ENCODE assay signal across 9 cellular contexts in the genomic region with DNA sequence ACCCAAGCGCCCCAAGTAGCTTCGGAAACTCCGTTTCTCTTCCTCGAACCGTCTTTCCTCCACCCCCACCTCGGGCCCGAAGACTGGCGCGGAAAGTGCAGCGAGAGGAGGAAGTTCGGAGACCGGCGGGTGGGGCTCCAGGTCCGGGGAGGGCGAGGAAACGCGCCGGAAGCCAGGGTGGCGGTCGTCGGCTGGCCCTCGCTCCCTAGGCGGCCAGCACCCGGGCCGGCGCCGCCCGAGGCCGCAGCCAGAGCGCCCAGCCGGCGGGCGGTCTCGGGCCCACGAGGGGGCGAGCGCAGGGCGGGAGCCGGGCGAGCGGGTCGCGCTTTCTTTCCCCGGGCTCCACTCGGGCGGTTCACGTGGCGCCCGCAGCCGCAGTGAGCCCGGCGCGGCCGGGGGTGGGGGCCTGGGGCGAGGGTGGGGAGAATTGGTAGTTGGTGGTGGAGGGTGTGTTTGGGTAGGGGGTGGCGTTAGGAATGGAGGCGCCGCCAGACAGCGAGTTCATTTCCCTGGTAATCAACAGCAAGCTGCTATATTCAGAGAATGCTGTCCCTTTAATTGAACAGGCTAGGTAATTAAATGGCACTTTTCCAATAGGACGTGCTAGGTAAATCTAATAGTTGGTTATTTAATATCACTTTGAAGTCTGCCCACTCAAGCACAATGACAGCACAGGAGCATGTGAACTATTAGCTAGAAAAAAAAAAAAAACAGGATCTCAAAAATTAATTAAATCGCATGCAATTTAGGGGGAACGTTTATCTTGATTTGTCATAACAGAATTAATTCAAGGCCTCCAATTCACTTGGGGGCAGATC. TPM values are rescaled to one million over a fixed set of nuclear protein-coding genes. Genes with fewer than 3 reads are reported as not detected.
DNase-seq lines count a peak whose midpoint lies in the region; ATAC-seq, FAIRE-seq and TF ChIP-seq lines count a peak whose summit lies in the region.
"Had no signal": no experiment of that assay in that cellular context is flagged by ENCODE, and none has a peak within 500 bp of the region (broad histone marks: within the 10 kb centered on the region; RNA-seq: fewer than 3 reads in every experiment).

No MANE protein-coding gene starts in this region.

- peak; percentile 45 for ATAC-seq in GM21390 (IDR thresholded peaks at IDR 0.05; ENCODE audit: unreplicated experiment)
- peak; percentile 43 to 69 (median 54) for ATAC-seq in pancreas
- ATAC-seq in aorta (ENCODE audit: low FRiP score), result peak; percentile 21

- H3K27ac Mint-ChIP-seq in activated naive CD8-positive, alpha-beta T cell treated with anti-CD3 and anti-CD28 coated beads for 36 hours, result peak overlapping the region; percentile 97

- H3K4me3 Mint-ChIP-seq in activated naive CD8-positive, alpha-beta T cell treated with anti-CD3 and anti-CD28 coated beads for 36 hours, result peak overlapping the region; percentile 85

- H3K27me3 ChIP-seq in HUES64 (ENCODE audit: insufficient read depth, low read length) (no peaks in the 10 kb centered on the region), cardiac muscle cell (no peaks in the 10 kb centered on the region), pancreas (no peaks in the 10 kb centered on the region), aorta (ENCODE audit: control insufficient read depth in 1 of 2, insufficient read depth in 2 of 2, low read length in 1 of 2) (no peaks in the 10 kb centered on the region)

- H3K36me3 ChIP-seq in HUES64 (ENCODE audit: insufficient read depth, low read length) (peaks cover 51% of the 10 kb centered on the region), cardiac muscle cell (peaks cover 16% of the 10 kb centered on the region), pancreas (peaks cover 0 to 8% (median 2%) of the 10 kb centered on the region in 3 donors), aorta (ENCODE audit: control insufficient read depth in 1 of 2, insufficient read depth in 2 of 2, low read length in 1 of 2) (peaks cover 0 to 2% of the 10 kb centered on the region in 2 donors)

- H3K4me1 Mint-ChIP-seq in activated naive CD8-positive, alpha-beta T cell treated with anti-CD3 and anti-CD28 coated beads for 36 hours, result peaks cover 54% of the 10 kb centered on the region

- 3% methylated on average over 62 of the region's 62 CpGs for WGBS in HUES64
- WGBS in pancreas, 2 donors, result 1% methylated on average over 56 to 62 of the region's 62 CpGs
- WGBS in aorta, 2 donors, result 1 to 2% methylated on average over 61 to 62 of the region's 62 CpGs

- H3K9me3 ChIP-seq in HUES64 (ENCODE audit: insufficient read depth, low read depth, low read length), result no peaks in the 10 kb centered on the region
- no peaks in the 10 kb centered on the region for H3K9me3 ChIP-seq in cardiac muscle cell (ENCODE audit: low read depth)
- no peaks in the 10 kb centered on the region for H3K9me3 ChIP-seq in pancreas
- no peaks in the 10 kb centered on the region for H3K9me3 ChIP-seq in aorta (ENCODE audit: control insufficient read depth, low read length)

- peak overlapping the region; percentile 86 for H3K4me3 ChIP-seq in HUES64 (ENCODE audit: low read length)
- H3K4me3 ChIP-seq in cardiac muscle cell, result peak overlapping the region; percentile 45
- peak overlapping the region; percentile 38 to 61 (median 50) for H3K4me3 ChIP-seq in pancreas
- H3K4me3 ChIP-seq in aorta (ENCODE audit: low read length in 2 of 2), result peak overlapping the region; percentile 85 to 86

- TF ChIP-seq CTCF in cardiac muscle cell (IDR thresholded peaks at IDR 0.05; ENCODE audit: low read depth, low read length) (peak; percentile 16), pancreas (IDR thresholded peaks at IDR 0.05) (peak in 1 of 4 donors; percentile 13)

- H3K9ac ChIP-seq in HUES64 (ENCODE audit: low read depth, low read length), result peak overlapping the region; percentile 84

- no peaks in the 10 kb centered on the region for H3K9me3 Mint-ChIP-seq in activated naive CD8-positive, alpha-beta T cell treated with anti-CD3 and anti-CD28 coated beads for 36 hours

- H3K4me1 ChIP-seq in HUES64 (ENCODE audit: insufficient read depth, low read length) (peaks cover 55% of the 10 kb centered on the region), cardiac muscle cell (ENCODE audit: low read depth) (peaks cover 52% of the 10 kb centered on the region), pancreas (peaks cover 2 to 34% (median 5%) of the 10 kb centered on the region in 3 donors), aorta (ENCODE audit: control insufficient read depth in 1 of 2, insufficient read depth in 2 of 2, low read length in 2 of 2) (peaks cover 0 to 16% of the 10 kb centered on the region in 2 donors)

- intact Hi-C loops in pancreas (cut with DNase I) (no loop called here), aorta (cut with DNase I) (loop anchor here (10.0 kb wide), 3 partner anchors 159 to 1549 kb away; no protein-coding TSS in a partner anchor)

- FAIRE-seq in pancreas (lab: Jason Lieb, UNC), result no peak
- FAIRE-seq: endometrium had no signal

- H3K36me3 Mint-ChIP-seq in activated naive CD8-positive, alpha-beta T cell treated with anti-CD3 and anti-CD28 coated beads for 36 hours, result peaks cover 37% of the 10 kb centered on the region

- H3K27ac ChIP-seq in HUES64 (ENCODE audit: low read depth, low read length), result peak overlapping the region; percentile 83; the same call in 1 of the 2 replicates
- peak overlapping the region; percentile 73 for H3K27ac ChIP-seq in cardiac muscle cell
- H3K27ac ChIP-seq in pancreas, result peak overlapping the region; percentile 13 to 81 (median 55)
- peak overlapping the region in 1 of 2 donors; percentile 52 for H3K27ac ChIP-seq in aorta (ENCODE audit: low read depth in 1 of 2, low read length in 2 of 2)

- H3K27me3 Mint-ChIP-seq in activated naive CD8-positive, alpha-beta T cell treated with anti-CD3 and anti-CD28 coated beads for 36 hours, result no peaks in the 10 kb centered on the region

- DNase-seq in DMS53 (lab: John Stamatoyannopoulos, UW), result peak; percentile 82
- DNase-seq in SK-N-DZ (ENCODE audit: low spot score), result peak; percentile 66
- DNase-seq in activated naive CD8-positive, alpha-beta T cell treated with anti-CD3 and anti-CD28 coated beads for 36 hours, result peak; percentile 75
- DNase-seq in cardiac muscle cell (ENCODE audit: low read depth in 1 of 2, low spot score in 1 of 2), result peak; percentile 60 to 81
- DNase-seq in pancreas, result peak; percentile 50 to 83 (median 68)
- DNase-seq in aorta, result peak; percentile 85 to 91

RNA-seq across cellular contexts. Expression of gene LMO4, which starts 6.7 kb away (rescaled TPM):
- polyA plus RNA-seq in HUES64 (2013, experiment 1 of 2), result 67.6 TPM
- polyA plus RNA-seq in HUES64 (2013, experiment 2 of 2), result 74.0 TPM
- 85.6 and 102 TPM in 2 replicates for polyA plus RNA-seq in SK-N-DZ (2014; cell fraction: cytosol; rRNA removed)
- polyA plus RNA-seq in SK-N-DZ (2014; cell fraction: nucleus; rRNA removed), result 61.2 and 68.9 TPM in 2 replicates
- 10 to 100 TPM; 29.7 to 32.8 TPM for total RNA-seq in activated naive CD8-positive, alpha-beta T cell treated with anti-CD3 and anti-CD28 coated beads for 36 hours
- total RNA-seq in cardiac muscle cell (126 and 136 TPM in 2 replicates), pancreas (10 to 100 TPM; 10.5 to 35.1 (median 19.3) TPM), aorta (10 to 100 TPM; 42.5 to 45.7 TPM)
- polyA plus RNA-seq in cardiac muscle cell (53.3 and 61.9 TPM in 2 replicates), pancreas (10 to 100 TPM; 20.1 to 22.8 TPM), aorta (10 to 100 TPM; 50.5 to 51.8 TPM)

Comparison
In these comparisons a context has a peak if more than half of its experiments do, and no peak if none do; other contexts are left out.
1. intact Hi-C loops: an anchor here in aorta (10.0 kb wide); none called in pancreas.